20 cellular contexts compared by ENCODE assay signal in the genomic region with DNA sequence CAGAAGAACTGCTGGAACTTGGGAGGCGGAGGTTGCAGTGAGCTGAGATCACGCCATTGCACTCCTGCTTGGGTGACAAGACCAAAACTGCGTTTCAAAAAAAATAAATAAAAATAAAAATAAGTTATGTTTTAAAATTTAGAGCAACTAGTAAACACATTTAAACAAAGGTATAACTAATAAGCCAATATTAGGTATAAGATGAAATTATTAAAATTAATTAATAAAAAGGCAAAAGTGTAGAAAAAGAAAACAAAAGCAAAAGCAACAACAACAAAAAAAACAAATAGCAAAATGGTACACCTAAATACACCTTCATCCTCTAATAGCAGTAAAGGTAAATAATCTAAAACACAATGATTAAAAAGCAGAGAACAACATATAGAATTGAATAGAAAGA. TPM values are rescaled to one million over a fixed set of nuclear protein-coding genes. Genes with fewer than 3 reads are reported as not detected.
DNase-seq lines count a peak whose midpoint lies in the region; ATAC-seq and FAIRE-seq lines count a peak whose summit lies in the region.
"Had no signal": no experiment of that assay in that cellular context is flagged by ENCODE, and none has a peak within 500 bp of the region (broad histone marks: within the 10 kb centered on the region; RNA-seq: fewer than 3 reads in every experiment).

No MANE protein-coding gene starts in this region.

- FAIRE-seq in A204.1 (lab: Jason Lieb, UNC): peak; percentile 55
- peak; percentile 68 for FAIRE-seq in endometrium (lab: Jason Lieb, UNC)
- peak; percentile 60 for FAIRE-seq in islet of Langerhans (lab: Jason Lieb, UNC)
- FAIRE-seq: D721Med, G401.6, GM12891, GM19239 had no signal

- DNase-seq in cardiac septum (ENCODE audit: low spot score): no peak
- DNase-seq: ACHN; BE2C; C1 segment of cervical spinal cord; CD4-positive, alpha-beta memory T cell; CD4-positive, CD25-positive, alpha-beta regulatory T cell; CD8-positive, alpha-beta memory T cell; COR-L47; DMS79 treated with DMSO at 0.1 percent for 48 hours; GF-D8 had no signal

- intact Hi-C loops in cardiac septum (cut with DNase I): no loop called here

- ATAC-seq in GM19395 (IDR thresholded peaks at IDR 0.05; ENCODE audit: unreplicated experiment): no peak

RNA-seq across cellular contexts. Expression of gene OR6B1, which starts 6.2 kb away (rescaled TPM):
- total RNA-seq in cardiac septum: not detected
- total RNA-seq: A172; A673; CD4-positive, alpha-beta memory T cell; CD4-positive, CD25-positive, alpha-beta regulatory T cell; CD8-positive, alpha-beta memory T cell had no signal

RNA-seq across cellular contexts. Expression of gene OR2F1, which starts 39.3 kb away (rescaled TPM):
- total RNA-seq in cardiac septum: not detected
- total RNA-seq: A172; A673; CD4-positive, alpha-beta memory T cell; CD4-positive, CD25-positive, alpha-beta regulatory T cell; CD8-positive, alpha-beta memory T cell had no signal

RNA-seq across cellular contexts. Expression of gene OR2A5, which starts 54.8 kb away (rescaled TPM):
- not detected for total RNA-seq in cardiac septum
- total RNA-seq: A172; A673; CD4-positive, alpha-beta memory T cell; CD4-positive, CD25-positive, alpha-beta regulatory T cell; CD8-positive, alpha-beta memory T cell had no signal

RNA-seq across cellular contexts. Expression of gene OR2F2, which starts 58.9 kb away (rescaled TPM):
- not detected for total RNA-seq in cardiac septum
- total RNA-seq: A172; A673; CD4-positive, alpha-beta memory T cell; CD4-positive, CD25-positive, alpha-beta regulatory T cell; CD8-positive, alpha-beta memory T cell had no signal
